9 cellular contexts compared by ENCODE assay signal in genomic region chr9:23821400-23822181, GRCh38. TPM values are rescaled to one million over a fixed set of nuclear protein-coding genes. Genes with fewer than 3 reads are reported as not detected.
DNase-seq lines count a peak whose midpoint lies in the region; ATAC-seq lines count a peak whose summit lies in the region.
"Had no signal": no experiment of that assay in that cellular context is flagged by ENCODE, and none has a peak within 500 bp of the region (broad histone marks: within the 10 kb centered on the region; RNA-seq: fewer than 3 reads in every experiment).

No MANE protein-coding gene starts in this region.

- ATAC-seq in right cardiac atrium (peak in 1 of 2 donors; percentile 9), GM21825 (IDR thresholded peaks at IDR 0.05; ENCODE audit: unreplicated experiment) (no peak)

- peak overlapping the region; percentile 19 for H3K27ac ChIP-seq in HUES48 (ENCODE audit: low read depth, low read length)
- no peak overlapping the region for H3K27ac ChIP-seq in right cardiac atrium (ENCODE audit: low read length)

- DNase-seq in SHP77 (lab: John Stamatoyannopoulos, UW) (peak; percentile 32 to 57), right cardiac atrium (peak in 2 of 3 donors; percentile 47 to 50), skeletal muscle cell (ENCODE audit: low read depth) (no peak), OCI-M1 (lab: John Stamatoyannopoulos, UW) (no peak), GF-D8 (lab: John Stamatoyannopoulos, UW) (no peak)
- no peak for DNase-seq in stimulated activated CD4-positive, alpha-beta T cell treated with anti-CD3 and anti-CD28 coated beads, Interleukin-1b, Interleukin-23, amount 100 ng/mL, for 48 hours
- DNase-seq: activated B cell treated with CpG ODN at 0.5 μM for 24 hours had no signal

- WGBS in right cardiac atrium: 2% methylated on average over 95 of the region's 95 CpGs

- peak overlapping the region; percentile 57 for H3K9ac ChIP-seq in HUES48 (ENCODE audit: low read depth, low read length)

- no peaks in the 10 kb centered on the region for H3K36me3 ChIP-seq in HUES48 (ENCODE audit: control insufficient read depth, insufficient read depth, low read length)

- H3K9me3 ChIP-seq in HUES48 (ENCODE audit: control insufficient read depth, insufficient read depth, low read length) (no peaks in the 10 kb centered on the region), right cardiac atrium (ENCODE audit: control insufficient read depth, low read length) (no peaks in the 10 kb centered on the region)

- H3K4me3 ChIP-seq in HUES48 (ENCODE audit: low read depth, low read length) (peak overlapping the region; percentile 86), right cardiac atrium (ENCODE audit: low read length) (peak overlapping the region; percentile 34), skeletal muscle cell (ENCODE audit: low read depth, low read length) (peak overlapping the region; percentile 54)

- intact Hi-C loops in right cardiac atrium (cut with DNase I): no loop called here

- peaks cover 57% of the 10 kb centered on the region for H3K27me3 ChIP-seq in HUES48 (ENCODE audit: control insufficient read depth, insufficient read depth, low read length)
- H3K27me3 ChIP-seq in right cardiac atrium (ENCODE audit: control insufficient read depth, insufficient read depth): peaks cover 3% of the 10 kb centered on the region

- peaks cover 51% of the 10 kb centered on the region for H3K4me1 ChIP-seq in HUES48 (ENCODE audit: control insufficient read depth, insufficient read depth, low read length)
- H3K4me1 ChIP-seq in right cardiac atrium (ENCODE audit: control insufficient read depth, insufficient read depth, low read length): no peaks in the 10 kb centered on the region

RNA-seq across cellular contexts. Expression of gene ELAVL2, which starts 4.4 kb away (rescaled TPM):
- under 1 TPM in 1 of 4 donors, not detected in 3; 0.32 TPM for total RNA-seq in right cardiac atrium
- polyA plus RNA-seq in right cardiac atrium: 0.07 TPM
- total RNA-seq: activated B cell treated with CpG ODN at 0.5 μM for 24 hours had no signal

Comparison
In these comparisons a context has a peak if more than half of its experiments do, and no peak if none do; other contexts are left out.
1. H3K4me3 ChIP-seq: peak in every context shown above with its lines; median percentile 86 in HUES48; 54 in skeletal muscle cell; 34 in right cardiac atrium.
2. DNase-seq: peak in SHP77 (2 of 2) and right cardiac atrium (2 of 3); none in skeletal muscle cell (single experiment), OCI-M1 (single experiment), stimulated activated CD4-positive, alpha-beta T cell treated with anti-CD3 and anti-CD28 coated beads, Interleukin-1b, Interleukin-23, amount 100 ng/mL, for 48 hours (single experiment) and GF-D8 (single experiment).